In genomic region chr19:29724102-29724641, GRCh38 we compare ENCODE assay signal across 9 cellular contexts. TPM values are rescaled to one million over a fixed set of nuclear protein-coding genes. Genes with fewer than 3 reads are reported as not detected.
DNase-seq lines count a peak whose midpoint lies in the region; ATAC-seq and TF ChIP-seq lines count a peak whose summit lies in the region.
"Had no signal": no experiment of that assay in that cellular context is flagged by ENCODE, and none has a peak within 500 bp of the region (broad histone marks: within the 10 kb centered on the region; RNA-seq: fewer than 3 reads in every experiment).

No MANE protein-coding gene starts in this region.

- peak overlapping the region; percentile 71 for H2BK15ac ChIP-seq in neuronal stem cell (ENCODE audit: low read length)

- peak overlapping the region; percentile 56 for H2BK120ac ChIP-seq in neuronal stem cell (ENCODE audit: low read depth, low read length)

- no peaks in the 10 kb centered on the region; the same call in none of the 2 replicates for H3K27me3 ChIP-seq in GM23338 (ENCODE audit: insufficient read depth)
- peaks cover 0 to 8% (median 0%) of the 10 kb centered on the region in 3 experiments for H3K27me3 ChIP-seq in neuronal stem cell (ENCODE audit: control insufficient read depth in 3 of 3, insufficient read depth in 3 of 3, low read depth in 1 of 3, low read length in 3 of 3)

- peak overlapping the region; percentile 84; the same call in 1 of the 2 replicates for H3K27ac Mint-ChIP-seq in GM23338
- H3K27ac Mint-ChIP-seq in T-helper 1 cell treated with Interleukin-12 subunit alpha and Interleukin-12 subunit beta and Interleukin-4 antibody, amounts not matched to agents 30 μg/mL and 1 μg/mL, for 36 hours = no peak overlapping the region
- H3K27ac Mint-ChIP-seq in effector memory CD8-positive, alpha-beta T cell = peak overlapping the region in 1 of 2 donors; percentile 65

- peak overlapping the region; percentile 17 for H2BK5ac ChIP-seq in neuronal stem cell (ENCODE audit: low read length)

- H3K4me1 Mint-ChIP-seq in GM23338 = peaks cover 12% of the 10 kb centered on the region; the same call in 2 of the 3 replicates
- H3K4me1 Mint-ChIP-seq in T-helper 1 cell treated with Interleukin-12 subunit alpha and Interleukin-12 subunit beta and Interleukin-4 antibody, amounts not matched to agents 30 μg/mL and 1 μg/mL, for 36 hours (ENCODE audit: low read depth) = peaks cover 8% of the 10 kb centered on the region
- H3K4me1 Mint-ChIP-seq in effector memory CD8-positive, alpha-beta T cell (ENCODE audit: low read depth in 2 of 2) = peaks cover 7 to 8% of the 10 kb centered on the region in 2 donors

- no peaks in the 10 kb centered on the region for H3K79me2 ChIP-seq in GM23338 (replicated peaks; ENCODE audit: insufficient read depth)

- no peak overlapping the region for H4K91ac ChIP-seq in neuronal stem cell (ENCODE audit: low read depth, low read length, poor library complexity)

- DNase-seq in GM23338 (ENCODE audit: low spot score) (peak; percentile 75), neuronal stem cell (ENCODE audit: low spot score) (peak; percentile 30), NCI-H510A treated with DMSO at 0.1 percent for 48 hours (lab: John Stamatoyannopoulos, UW) (no peak), DMS153 (lab: John Stamatoyannopoulos, UW) (no peak), NCI-H2196 (lab: John Stamatoyannopoulos, UW; ENCODE audit: unreplicated experiment) (no peak)
- peak in 1 of 3 experiments; percentile 9 for DNase-seq in effector memory CD8-positive, alpha-beta T cell

- H3K4me1 ChIP-seq in GM23338 (ENCODE audit: insufficient read depth) (peaks cover 14% of the 10 kb centered on the region; the same call in 1 of the 2 replicates), neuronal stem cell (ENCODE audit: control insufficient read depth in 2 of 2, insufficient read depth in 1 of 2, low read depth in 1 of 2, low read length in 2 of 2) (peaks cover 6 to 9% of the 10 kb centered on the region in 2 donors)

- peak overlapping the region; percentile 15 for H2AK5ac ChIP-seq in neuronal stem cell (ENCODE audit: low read depth, low read length)

- H3K18ac ChIP-seq in neuronal stem cell (ENCODE audit: low read length) = peak overlapping the region; percentile 89

- no peaks in the 10 kb centered on the region for H3K9me3 ChIP-seq in neuronal stem cell (replicated peaks in 1 of 2; ENCODE audit: control insufficient read depth in 2 of 2, insufficient read depth in 1 of 2, low read depth in 1 of 2, low read length in 2 of 2)

- peak overlapping the region; percentile 44 for H3K23ac ChIP-seq in neuronal stem cell (ENCODE audit: low read depth, low read length, poor library complexity)

- peak; percentile 87 for ATAC-seq in GM23338
- ATAC-seq in effector memory CD8-positive, alpha-beta T cell (replicated peaks) = peak; percentile 61
- no peak for ATAC-seq in GM19328 (IDR thresholded peaks at IDR 0.05; ENCODE audit: unreplicated experiment)

- H4K20me1 ChIP-seq in GM23338 (replicated peaks; ENCODE audit: insufficient read depth) = no peaks in the 10 kb centered on the region

- TF ChIP-seq CTCF in GM23338 (conservative IDR thresholded peaks at IDR 0.05; ENCODE audit: low read depth in 2 of 2) = 0 out of 4 replicates have a peak, but pooled peaks of 1 of the 2 experiments have one; percentile 27

- no CpG with 5 or more reads among the region's 39 CpGs for WGBS in neuronal stem cell (ENCODE audit: extremely low coverage in 2 of 2, insufficient read length in 2 of 2, insufficient replicate concordance in 1 of 2), 2 donors

- peaks cover 14% of the 10 kb centered on the region for H3K27me3 Mint-ChIP-seq in GM23338 (ENCODE audit: insufficient read depth, low read depth, poor library complexity)
- H3K27me3 Mint-ChIP-seq in T-helper 1 cell treated with Interleukin-12 subunit alpha and Interleukin-12 subunit beta and Interleukin-4 antibody, amounts not matched to agents 30 μg/mL and 1 μg/mL, for 36 hours (ENCODE audit: low read depth) = peaks cover 69% of the 10 kb centered on the region
- H3K27me3 Mint-ChIP-seq in effector memory CD8-positive, alpha-beta T cell = peaks cover 34 to 73% of the 10 kb centered on the region in 2 donors

- peaks cover 8% of the 10 kb centered on the region; the same call in 1 of the 2 replicates for H3F3A ChIP-seq in GM23338 (replicated peaks; ENCODE audit: low read depth)

- H3K4me3 Mint-ChIP-seq in GM23338 = peak overlapping the region; percentile 72
- peak overlapping the region; percentile 44 for H3K4me3 Mint-ChIP-seq in T-helper 1 cell treated with Interleukin-12 subunit alpha and Interleukin-12 subunit beta and Interleukin-4 antibody, amounts not matched to agents 30 μg/mL and 1 μg/mL, for 36 hours
- H3K4me3 Mint-ChIP-seq in effector memory CD8-positive, alpha-beta T cell = peak overlapping the region; percentile 55 to 71

- H3K4me2 ChIP-seq in GM23338 = peak overlapping the region; percentile 79
- H3K4me2 ChIP-seq in neuronal stem cell (ENCODE audit: insufficient read depth, low read length, poor library complexity, severe bottlenecking) = no peak overlapping the region

- H4K8ac ChIP-seq in neuronal stem cell (ENCODE audit: low read depth, low read length) = peak overlapping the region; percentile 57

- H3K27ac ChIP-seq in GM23338 (ENCODE audit: low read depth) = no peak overlapping the region
- H3K27ac ChIP-seq in neuronal stem cell (replicated peaks; ENCODE audit: low read length) = peak overlapping the region; percentile 17

- H3K9me3 Mint-ChIP-seq in GM23338 = no peaks in the 10 kb centered on the region
- no peaks in the 10 kb centered on the region for H3K9me3 Mint-ChIP-seq in T-helper 1 cell treated with Interleukin-12 subunit alpha and Interleukin-12 subunit beta and Interleukin-4 antibody, amounts not matched to agents 30 μg/mL and 1 μg/mL, for 36 hours
- no peaks in the 10 kb centered on the region for H3K9me3 Mint-ChIP-seq in effector memory CD8-positive, alpha-beta T cell

- H3K36me3 ChIP-seq in GM23338 (ENCODE audit: insufficient read depth) (no peaks in the 10 kb centered on the region), neuronal stem cell (replicated peaks in 1 of 2; ENCODE audit: control insufficient read depth in 2 of 2, insufficient read depth in 2 of 2, low read length in 2 of 2) (no peaks in the 10 kb centered on the region)

- H3K79me1 ChIP-seq in neuronal stem cell (ENCODE audit: low read depth, low read length) = no peaks in the 10 kb centered on the region

- H3K9ac ChIP-seq in neuronal stem cell (ENCODE audit: low read depth, low read length, poor library complexity) = peak overlapping the region; percentile 78

- no peaks in the 10 kb centered on the region for H3K9me2 ChIP-seq in GM23338 (ENCODE audit: insufficient read depth)

- H3K4ac ChIP-seq in neuronal stem cell (ENCODE audit: low read length) = no peak overlapping the region

- peak overlapping the region; percentile 89 for H2AFZ ChIP-seq in GM23338
- H2AFZ ChIP-seq in neuronal stem cell (ENCODE audit: low read length) = peak overlapping the region; percentile 98

- no peaks in the 10 kb centered on the region for H3K36me3 Mint-ChIP-seq in GM23338 (ENCODE audit: low read depth)
- H3K36me3 Mint-ChIP-seq in T-helper 1 cell treated with Interleukin-12 subunit alpha and Interleukin-12 subunit beta and Interleukin-4 antibody, amounts not matched to agents 30 μg/mL and 1 μg/mL, for 36 hours (ENCODE audit: low read depth) = no peaks in the 10 kb centered on the region
- peaks cover 8% of the 10 kb centered on the region for H3K36me3 Mint-ChIP-seq in effector memory CD8-positive, alpha-beta T cell (ENCODE audit: insufficient read depth)

- no peak overlapping the region for H2BK12ac ChIP-seq in neuronal stem cell (ENCODE audit: low read length)

- H3K4me3 ChIP-seq in GM23338 (peak overlapping the region; percentile 49), neuronal stem cell (ENCODE audit: low read length in 2 of 2) (peak overlapping the region in 1 of 2 donors; percentile 19)
- H3K4me3 ChIP-seq: lung had no signal

- no peak overlapping the region for H3K14ac ChIP-seq in neuronal stem cell (ENCODE audit: low read length)

TF ChIP-seq in GM23338, 12 proteins besides CTCF, POLR2A, EP300 and RAD21:
- TF ChIP-seq ZNF331 (CRISPR knock-in tag; IDR thresholded peaks at IDR 0.05; ENCODE audit: low read depth) (no peak), EZH2phosphoT487 (IDR thresholded peaks at IDR 0.05; ENCODE audit: unreplicated experiment) (no peak)

RNA-seq across cellular contexts. Expression of gene C19orf12, which starts 9.1 kb away (rescaled TPM):
- total RNA-seq in GM23338 (2014; rRNA removed; shearing (Covaris generic)) = 13.0 and 17.2 TPM in 2 replicates
- polyA plus RNA-seq in GM23338 (2016; fragmentation: Nextera tagmentation; extraction: Ambion mirVana) = 8.4 and 11.4 TPM in 2 replicates
- 20.8 TPM for polyA plus RNA-seq in neuronal stem cell (2013, experiment 1 of 2)
- polyA plus RNA-seq in neuronal stem cell (2013, experiment 2 of 2) = 20.7 TPM

RNA-seq across cellular contexts. Expression of gene PLEKHF1, which starts 58.9 kb away (rescaled TPM):
- total RNA-seq in GM23338 (2014; rRNA removed; shearing (Covaris generic)) = 16.0 and 25.1 TPM in 2 replicates
- polyA plus RNA-seq in GM23338 (2016; fragmentation: Nextera tagmentation; extraction: Ambion mirVana) = 10.1 and 12.1 TPM in 2 replicates
- polyA plus RNA-seq in neuronal stem cell (2013, experiment 1 of 2) = 1.0 TPM
- polyA plus RNA-seq in neuronal stem cell (2013, experiment 2 of 2) = 0.96 TPM

Comparison
In these comparisons a context has a peak if more than half of its experiments do, and no peak if none do; other contexts are left out.
1. DNase-seq: peak in GM23338 (single experiment) and neuronal stem cell (single experiment); none in NCI-H510A treated with DMSO at 0.1 percent for 48 hours (single experiment), DMS153 (single experiment) and NCI-H2196 (single experiment).
2. Peak in every context shown above with its lines, with median percentiles within 50 percentile points of each other: H3K4me3 Mint-ChIP-seq.